17 cellular contexts compared by ENCODE assay signal in genomic region chr7:116445447-116445846, GRCh38. TPM values are rescaled to one million over a fixed set of nuclear protein-coding genes. Genes with fewer than 3 reads are reported as not detected.
"Had no signal": no experiment of that assay in that cellular context is flagged by ENCODE, and none has a peak within 500 bp of the region (broad histone marks: within the 10 kb centered on the region; RNA-seq: fewer than 3 reads in every experiment).

No MANE protein-coding gene starts in this region.

- H3K27ac Mint-ChIP-seq: activated CD4-positive, alpha-beta memory T cell treated with anti-CD3 and anti-CD28 coated beads for 36 hours; activated CD4-positive, alpha-beta T cell treated with anti-CD3 and anti-CD28 coated beads for 36 hours; activated CD8-positive, alpha-beta memory T cell treated with anti-CD3 and anti-CD28 coated beads, Interleukin-2, amount 10 ng/mL, durations not matched to agents 7 days and 5 days; activated naive CD4-positive, alpha-beta T cell treated with anti-CD3 and anti-CD28 coated beads, Interleukin-2, amount 10 ng/mL, durations not matched to agents 7 days and 5 days; activated T-helper 2 cell treated with anti-CD3 and anti-CD28 coated beads, Interferon-gamma antibody, Interleukin-2, Interleukin-4, amounts not matched to agents 10 μg/mL and 5 μg/mL and 100 μg/mL, durations not matched to agents 14 hours and 24 hours and 36 hours; endodermal cell; immature natural killer cell; nephron progenitor cell; stimulated activated naive CD8-positive, alpha-beta T cell treated with anti-CD3 and anti-CD28 coated beads, Interleukin-15, Interleukin-2, amounts not matched to agents 100 ng/mL and 50 ng/mL, for 24 hours; type B pancreatic cell had no signal

- H3K36me3 ChIP-seq: gastrocnemius medialis, heart left ventricle, lower lobe of right lung, right lobe of liver, suprapubic skin had no signal

- H3K9me3 Mint-ChIP-seq: activated CD4-positive, alpha-beta memory T cell treated with anti-CD3 and anti-CD28 coated beads for 36 hours; activated naive CD4-positive, alpha-beta T cell treated with anti-CD3 and anti-CD28 coated beads, Interleukin-2, amount 10 ng/mL, durations not matched to agents 7 days and 5 days; activated T-helper 2 cell treated with anti-CD3 and anti-CD28 coated beads, Interferon-gamma antibody, Interleukin-2, Interleukin-4, amounts not matched to agents 10 μg/mL and 5 μg/mL and 100 μg/mL, durations not matched to agents 14 hours and 24 hours and 36 hours; endodermal cell; nephron progenitor cell; stimulated activated naive CD8-positive, alpha-beta T cell treated with anti-CD3 and anti-CD28 coated beads, Interleukin-15, Interleukin-2, amounts not matched to agents 100 ng/mL and 50 ng/mL, for 24 hours; type B pancreatic cell had no signal

- H3K27ac ChIP-seq: lower lobe of right lung, right lobe of liver, suprapubic skin had no signal

- H3K36me3 Mint-ChIP-seq: activated CD4-positive, alpha-beta memory T cell treated with anti-CD3 and anti-CD28 coated beads for 36 hours; activated CD8-positive, alpha-beta memory T cell treated with anti-CD3 and anti-CD28 coated beads, Interleukin-2, amount 10 ng/mL, durations not matched to agents 7 days and 5 days; activated naive CD4-positive, alpha-beta T cell treated with anti-CD3 and anti-CD28 coated beads, Interleukin-2, amount 10 ng/mL, durations not matched to agents 7 days and 5 days; immature natural killer cell; type B pancreatic cell had no signal

- H3K9me3 ChIP-seq: gastrocnemius medialis, heart left ventricle, lower lobe of right lung, right lobe of liver, suprapubic skin had no signal

- DNase-seq: activated CD4-positive, alpha-beta memory T cell treated with anti-CD3 and anti-CD28 coated beads for 36 hours; activated CD4-positive, alpha-beta T cell treated with anti-CD3 and anti-CD28 coated beads for 36 hours; activated CD8-positive, alpha-beta memory T cell treated with anti-CD3 and anti-CD28 coated beads, Interleukin-2, amount 10 ng/mL, durations not matched to agents 7 days and 5 days; activated naive CD4-positive, alpha-beta T cell treated with anti-CD3 and anti-CD28 coated beads, Interleukin-2, amount 10 ng/mL, durations not matched to agents 7 days and 5 days; activated T-cell treated with anti-CD3 and anti-CD28 coated beads, Interleukin-2, amount 50 U/mL, for 1 hour; endodermal cell; gastrocnemius medialis; heart left ventricle; immature natural killer cell; left colon; lower lobe of right lung; nephron progenitor cell; right lobe of liver had no signal

- H3K4me3 ChIP-seq: gastrocnemius medialis, heart left ventricle, lower lobe of right lung, right lobe of liver, suprapubic skin had no signal

- H3K27me3 Mint-ChIP-seq: activated naive CD4-positive, alpha-beta T cell treated with anti-CD3 and anti-CD28 coated beads, Interleukin-2, amount 10 ng/mL, durations not matched to agents 7 days and 5 days; type B pancreatic cell had no signal

- H3K4me1 Mint-ChIP-seq: activated CD4-positive, alpha-beta T cell treated with anti-CD3 and anti-CD28 coated beads for 36 hours; activated CD8-positive, alpha-beta memory T cell treated with anti-CD3 and anti-CD28 coated beads, Interleukin-2, amount 10 ng/mL, durations not matched to agents 7 days and 5 days; activated naive CD4-positive, alpha-beta T cell treated with anti-CD3 and anti-CD28 coated beads, Interleukin-2, amount 10 ng/mL, durations not matched to agents 7 days and 5 days; immature natural killer cell; nephron progenitor cell had no signal

- H3K4me3 Mint-ChIP-seq: activated CD4-positive, alpha-beta memory T cell treated with anti-CD3 and anti-CD28 coated beads for 36 hours; activated CD4-positive, alpha-beta T cell treated with anti-CD3 and anti-CD28 coated beads for 36 hours; activated CD8-positive, alpha-beta memory T cell treated with anti-CD3 and anti-CD28 coated beads, Interleukin-2, amount 10 ng/mL, durations not matched to agents 7 days and 5 days; activated naive CD4-positive, alpha-beta T cell treated with anti-CD3 and anti-CD28 coated beads, Interleukin-2, amount 10 ng/mL, durations not matched to agents 7 days and 5 days; endodermal cell; immature natural killer cell; nephron progenitor cell; stimulated activated naive CD8-positive, alpha-beta T cell treated with anti-CD3 and anti-CD28 coated beads, Interleukin-15, Interleukin-2, amounts not matched to agents 100 ng/mL and 50 ng/mL, for 24 hours; type B pancreatic cell had no signal

- ATAC-seq: activated CD4-positive, alpha-beta T cell treated with anti-CD3 and anti-CD28 coated beads for 36 hours; activated CD8-positive, alpha-beta memory T cell treated with anti-CD3 and anti-CD28 coated beads, Interleukin-2, amount 10 ng/mL, durations not matched to agents 7 days and 5 days; gastrocnemius medialis; heart left ventricle; left colon; lower lobe of right lung; right lobe of liver had no signal

- H3K27me3 ChIP-seq: gastrocnemius medialis, heart left ventricle, right lobe of liver, suprapubic skin had no signal

- H3K4me1 ChIP-seq: right lobe of liver had no signal

RNA-seq across cellular contexts. Expression of gene CAV2, which starts 54.1 kb away (rescaled TPM):
- total RNA-seq: activated CD4-positive, alpha-beta memory T cell treated with anti-CD3 and anti-CD28 coated beads for 36 hours; activated CD4-positive, alpha-beta T cell treated with anti-CD3 and anti-CD28 coated beads for 36 hours; activated T-helper 2 cell treated with anti-CD3 and anti-CD28 coated beads, Interferon-gamma antibody, Interleukin-2, Interleukin-4, amounts not matched to agents 10 μg/mL and 5 μg/mL and 100 μg/mL, durations not matched to agents 14 hours and 24 hours and 36 hours had no signal
- polyA plus RNA-seq: immature natural killer cell had no signal
